Comparison of ENCODE assay signal across 24 cellular contexts in the genomic region with DNA sequence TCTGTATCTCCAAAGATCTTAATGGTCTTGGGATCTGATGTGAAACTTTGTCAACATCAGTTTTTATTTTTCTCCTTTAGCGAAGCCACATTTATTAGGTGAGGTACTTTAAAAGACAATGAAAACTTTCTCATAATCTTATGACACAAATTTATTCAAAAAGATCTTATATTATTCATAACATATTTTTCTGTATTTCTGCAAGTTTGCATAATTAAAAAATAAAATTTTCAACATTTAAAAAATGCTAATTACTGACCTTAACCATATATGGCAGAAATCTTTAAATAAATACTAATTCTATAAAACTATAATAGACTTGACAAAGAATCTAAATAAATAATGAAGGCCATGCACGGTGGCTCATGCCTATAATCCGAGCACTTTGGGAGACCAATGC.
DNase-seq lines count a peak whose midpoint lies in the region; ATAC-seq, FAIRE-seq and TF ChIP-seq lines count a peak whose summit lies in the region.
"Had no signal": no experiment of that assay in that cellular context is flagged by ENCODE, and none has a peak within 500 bp of the region (broad histone marks: within the 10 kb centered on the region; RNA-seq: fewer than 3 reads in every experiment).

No MANE protein-coding gene starts in this region.

- H3K9ac ChIP-seq in KMS-11, result no peak overlapping the region
- no peak overlapping the region for H3K9ac ChIP-seq in K562 (ENCODE audit: insufficient read depth in 1 of 2, low read depth in 2 of 2, low read length in 2 of 2)
- H3K9ac ChIP-seq: GM23248 had no signal

- H3K27me3 ChIP-seq in KMS-11 (ENCODE audit: insufficient read depth, low read depth) (no peaks in the 10 kb centered on the region), K562 (ENCODE audit: control insufficient read depth in 2 of 2, insufficient read depth in 2 of 2, low read length in 2 of 2) (no peaks in the 10 kb centered on the region)
- H3K27me3 ChIP-seq: BE2C had no signal

- H3K27ac ChIP-seq in KMS-11, result no peak overlapping the region; the same call in 1 of the 2 replicates
- no peak overlapping the region for H3K27ac ChIP-seq in K562 (ENCODE audit: extremely low read depth, low read depth, low read length)
- H3K27ac ChIP-seq: 22Rv1, A549, GM23248 had no signal

- CTCF ChIA-PET in K562 (lab: Yijun Ruan, JAX; ENCODE audit: low intra/inter-chr PET ratio), result no interaction called here

- in situ Hi-C loops in K562 (cut with MboI), result no loop called here

- intact Hi-C loops in K562 (cut with micrococcal nuclease), result no loop called here

- peaks cover 26% of the 10 kb centered on the region for H3K79me2 ChIP-seq in KMS-11 (ENCODE audit: insufficient read depth, low read depth)
- no peaks in the 10 kb centered on the region for H3K79me2 ChIP-seq in K562 (ENCODE audit: control insufficient read depth, insufficient read depth, low read length)

- BruUV-seq in K562 (replicated peaks; lab: Mats Ljungman, UMichigan), result no TSS peak

- DNase-seq in K562 (ENCODE audit: extremely low read depth in 1 of 4, low spot score in 3 of 4) (no peak), frontal cortex (ENCODE audit: low spot score in 2 of 2) (no peak), T1000 (lab: John Stamatoyannopoulos, UW) (no peak), NCI-H526 treated with DMSO at 0.1 percent for 48 hours (lab: John Stamatoyannopoulos, UW) (no peak), NCI-H1417 (lab: John Stamatoyannopoulos, UW) (no peak)
- DNase-seq: ACHN; AML-193; BE2C; C1 segment of cervical spinal cord; Calu3; CD4-positive, alpha-beta memory T cell; COR-L47; DMS53; DMS79 treated with DMSO at 0.1 percent for 48 hours; GM23248; H7; HCEC 1CT had no signal

- H3K4me1 ChIP-seq in KMS-11 (ENCODE audit: low read depth, poor library complexity, severe bottlenecking), result peaks cover 68% of the 10 kb centered on the region
- no peaks in the 10 kb centered on the region for H3K4me1 ChIP-seq in K562 (replicated peaks in 1 of 2; ENCODE audit: control insufficient read depth in 2 of 2, insufficient read depth in 2 of 2, low read length in 2 of 2)
- H3K4me1 ChIP-seq: A549, BE2C had no signal

- H3K36me3 ChIP-seq in KMS-11 (ENCODE audit: insufficient read depth) (no peaks in the 10 kb centered on the region), K562 (ENCODE audit: control insufficient read depth, insufficient read depth, low read length) (peaks cover 36% of the 10 kb centered on the region; the same call in 2 of the 3 replicates)
- H3K36me3 ChIP-seq: BE2C had no signal

- H4K20me1 ChIP-seq in KMS-11 (ENCODE audit: insufficient read depth), result no peaks in the 10 kb centered on the region
- no peaks in the 10 kb centered on the region for H4K20me1 ChIP-seq in K562 (replicated peaks; ENCODE audit: control insufficient read depth, insufficient read depth, low read length)

- no peaks in the 10 kb centered on the region for H3K9me3 ChIP-seq in K562 (replicated peaks; ENCODE audit: control insufficient read depth, insufficient read depth, low read depth, low read length)
- H3K9me3 ChIP-seq: A549, BE2C had no signal

- TF ChIP-seq EP300 in K562 (IDR thresholded peaks at IDR 0.05; ENCODE audit: low read length), result no peak

- POLR2A ChIA-PET in K562 (lab: Yijun Ruan, JAX), result interaction anchor here (0.6 to 0.9 kb wide), 2 partner anchors 13 to 148 kb away, joined by 3 read pairs; no protein-coding TSS in a partner anchor

- WGBS in K562 (ENCODE audit: insufficient coverage, low coverage, missing lambda C conversion rate), result 90% methylated on average over 3 of the region's 3 CpGs

- peak; percentile 82 for FAIRE-seq in A204.1 (lab: Jason Lieb, UNC)
- FAIRE-seq in K562 (lab: Jason Lieb, UNC), result no peak
- peak; percentile 80 for FAIRE-seq in frontal cortex (lab: Jason Lieb, UNC)
- FAIRE-seq: A549, GM12892, H1 had no signal

- H3K4me3 ChIP-seq in KMS-11 (IDR thresholded peaks at IDR 0.05; ENCODE audit: insufficient read depth, low read depth, low read length) (no peak overlapping the region), K562 (no peak overlapping the region)
- H3K4me3 ChIP-seq: A549, GM23248 had no signal

- TF ChIP-seq POLR2A in K562 (conservative IDR thresholded peaks at IDR 0.05), result no peak

- H3K9me1 ChIP-seq in K562 (ENCODE audit: control insufficient read depth, insufficient read depth, low read length), result no peaks in the 10 kb centered on the region

- H2AFZ ChIP-seq in KMS-11 (ENCODE audit: low read depth), result no peak overlapping the region
- no peak overlapping the region for H2AFZ ChIP-seq in K562 (ENCODE audit: low read depth, low read length)
- H2AFZ ChIP-seq: GM23248 had no signal

- no peak for TF ChIP-seq RAD21 in K562 (CRISPR knock-in tag; conservative IDR thresholded peaks at IDR 0.05 in 1 of 2, IDR thresholded peaks at IDR 0.05 in 1 of 2)

- ATAC-seq in K562 (no peak), GM18511 (IDR thresholded peaks at IDR 0.05; ENCODE audit: unreplicated experiment) (no peak)
- ATAC-seq: A549 had no signal

- H3K4me2 ChIP-seq in KMS-11 (peak overlapping the region; percentile 96; the same call in 1 of the 2 replicates), K562 (ENCODE audit: insufficient read depth, low read length) (no peak overlapping the region)
- H3K4me2 ChIP-seq: A549 had no signal

- TF ChIP-seq CTCF in KMS-11 (conservative IDR thresholded peaks at IDR 0.05; ENCODE audit: low read depth, low read length) (no peak), K562 (IDR thresholded peaks at IDR 0.05 in 2 of 3, conservative IDR thresholded peaks at IDR 0.05 in 1 of 3; ENCODE audit: insufficient read depth in 2 of 3, low read depth in 1 of 3, low read length in 3 of 3) (no peak)

TF ChIP-seq in K562, 482 proteins besides CTCF, POLR2A, EP300 and RAD21:
- no peak for TF ChIP-seq TAL1 (IDR thresholded peaks at IDR 0.05)
- TF ChIP-seq C11orf30 (IDR thresholded peaks at IDR 0.05; ENCODE audit: low read depth), result peak; percentile 62
- peak; percentile 78 for TF ChIP-seq ZNF316 (IDR thresholded peaks at IDR 0.05)
- no peak for TF ChIP-seq PCBP2 (IDR thresholded peaks at IDR 0.05; ENCODE audit: low read depth, low read length, poor library complexity, severe bottlenecking)
- TF ChIP-seq WHSC1 (IDR thresholded peaks at IDR 0.05; ENCODE audit: low read length), result no peak
- TF ChIP-seq MAFG (tag; conservative IDR thresholded peaks at IDR 0.05), result peak; percentile 21; the same call in 1 of the 2 replicates
